8 cellular contexts compared by ENCODE assay signal in the genomic region with DNA sequence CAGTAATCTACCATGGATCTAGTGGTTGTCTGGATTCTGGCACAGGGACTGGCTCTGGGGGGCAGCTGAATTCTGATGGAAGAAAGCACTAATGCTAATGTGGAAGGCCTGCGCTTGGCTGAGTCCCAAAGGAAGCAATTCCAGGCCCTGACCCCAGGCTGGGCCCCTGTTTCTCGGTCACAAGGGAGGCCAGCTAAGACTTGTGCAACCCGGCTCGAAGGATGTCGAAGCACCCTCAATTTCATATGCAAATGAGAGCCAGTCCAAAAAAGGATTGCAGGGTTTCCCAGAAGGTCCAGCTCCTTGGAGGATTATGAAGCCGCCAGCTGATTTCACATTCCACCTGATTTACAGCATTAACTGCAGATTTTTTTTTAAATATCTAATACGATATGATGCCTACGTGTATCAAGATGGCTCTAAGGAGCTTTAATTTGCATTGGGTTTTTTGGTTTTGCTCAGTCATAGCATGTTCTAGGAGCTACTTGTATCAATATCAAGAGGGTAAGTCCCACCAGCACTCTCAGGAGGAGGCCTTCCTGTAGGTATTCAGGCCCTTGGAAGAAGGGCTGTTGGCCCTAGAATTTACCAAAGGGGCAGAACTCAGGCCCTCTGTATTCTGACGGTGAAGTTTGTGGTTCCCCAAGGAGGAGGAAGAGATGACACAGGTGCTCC.
DNase-seq lines count a peak whose midpoint lies in the region; ATAC-seq and TF ChIP-seq lines count a peak whose summit lies in the region.
"Had no signal": no experiment of that assay in that cellular context is flagged by ENCODE, and none has a peak within 500 bp of the region (broad histone marks: within the 10 kb centered on the region; RNA-seq: fewer than 3 reads in every experiment).

No MANE protein-coding gene starts in this region.

- no peaks in the 10 kb centered on the region for H3K36me3 ChIP-seq in HCT116 (ENCODE audit: control insufficient read depth in 1 of 2, insufficient read depth in 2 of 2, low read length in 2 of 2)
- no peaks in the 10 kb centered on the region for H3K36me3 ChIP-seq in body of pancreas (replicated peaks in 1 of 2; ENCODE audit: insufficient read depth in 1 of 2, low read depth in 2 of 2)
- H3K36me3 ChIP-seq in right lobe of liver: no peaks in the 10 kb centered on the region
- no peaks in the 10 kb centered on the region for H3K36me3 ChIP-seq in upper lobe of right lung

- no peak overlapping the region for H3K27ac ChIP-seq in HCT116 (ENCODE audit: low read depth, low read length)
- H3K27ac ChIP-seq in body of pancreas: no peak overlapping the region
- H3K27ac ChIP-seq in right lobe of liver: no peak overlapping the region
- H3K27ac ChIP-seq in upper lobe of right lung: no peak overlapping the region

- intact Hi-C loops in HCT116 (cut with micrococcal nuclease): loop anchor here (10.0 kb wide), 2 partner anchors 149 to 259 kb away; no protein-coding TSS in a partner anchor
- intact Hi-C loops in body of pancreas (cut with DNase I): loop anchor here (10.0 kb wide), 2 partner anchors 579 to 819 kb away; no protein-coding TSS in a partner anchor
- intact Hi-C loops in right lobe of liver (cut with DNase I): loop anchor here in 1 of 2 donors (10.0 kb wide), 1 partner anchor 149 kb away; no protein-coding TSS in a partner anchor
- intact Hi-C loops in upper lobe of right lung (cut with DNase I): no loop called here

- DNase-seq in HCT116 (ENCODE audit: low read depth, low spot score): no peak
- DNase-seq in body of pancreas: peak; percentile 17 to 31 (median 25)
- peak in 1 of 3 donors; percentile 26 for DNase-seq in right lobe of liver
- peak; percentile 67 for DNase-seq in upper lobe of right lung
- DNase-seq in DMS 273 (lab: John Stamatoyannopoulos, UW; ENCODE audit: unreplicated experiment): no peak
- DNase-seq in stimulated activated CD4-positive, alpha-beta T cell treated with anti-CD3 and anti-CD28 coated beads, Interleukin-12 subunit alpha, Interleukin-12 subunit beta, amount 100 ng/mL, for 4 hours: no peak
- DNase-seq: SIG-M5 had no signal

- no peak overlapping the region for H3K4me2 ChIP-seq in HCT116 (ENCODE audit: low read length)

- RAD21 ChIA-PET in HCT116 (lab: Charles Lee; ENCODE audit: low non-redundant PET in 1 of 2, low total read pairs in 2 of 2, uncharacterized antibody in 2 of 2, unreplicated experiment in 2 of 2): interaction anchor here (0.7 to 1.0 kb wide), 2 partner anchors 78 to 574 kb away, joined by 3 to 4 read pairs; no protein-coding TSS in a partner anchor

- POLR2A ChIA-PET in HCT116 (lab: Charles Lee): interaction anchor here (0.6 kb wide), 1 partner anchor 165 kb away, joined by 3 read pairs; no protein-coding TSS in a partner anchor

- CTCF ChIA-PET in HCT116 (lab: Charles Lee): interaction anchor here (0.6 to 1.7 kb wide), 14 partner anchors 10 to 984 kb away, joined by 3 to 7 read pairs (median 4); no protein-coding TSS in a partner anchor

- H3K27me3 ChIP-seq in HCT116 (ENCODE audit: insufficient read depth, low read length) (no peaks in the 10 kb centered on the region), body of pancreas (no peaks in the 10 kb centered on the region), right lobe of liver (no peaks in the 10 kb centered on the region), upper lobe of right lung (no peaks in the 10 kb centered on the region)

- H3K4me1 ChIP-seq in HCT116 (ENCODE audit: control insufficient read depth in 1 of 2, insufficient read depth in 2 of 2, low read length in 2 of 2): no peaks in the 10 kb centered on the region
- no peaks in the 10 kb centered on the region for H3K4me1 ChIP-seq in body of pancreas
- no peaks in the 10 kb centered on the region for H3K4me1 ChIP-seq in right lobe of liver
- peaks cover 6% of the 10 kb centered on the region for H3K4me1 ChIP-seq in upper lobe of right lung

- TF ChIP-seq RAD21 in HCT116 (IDR thresholded peaks at IDR 0.05; ENCODE audit: low read depth): no peak

- H3K9ac ChIP-seq in HCT116 (ENCODE audit: low read length): no peak overlapping the region

- TF ChIP-seq CTCF in HCT116 (IDR thresholded peaks at IDR 0.05 in 2 of 3, conservative IDR thresholded peaks at IDR 0.05 in 1 of 3; ENCODE audit: borderline replicate concordance in 1 of 3, insufficient read depth in 1 of 3, low read depth in 2 of 3, low read length in 2 of 3): no peak
- no peak for TF ChIP-seq CTCF in body of pancreas (IDR thresholded peaks at IDR 0.05)
- TF ChIP-seq CTCF in right lobe of liver (IDR thresholded peaks at IDR 0.05): no peak
- no peak for TF ChIP-seq CTCF in upper lobe of right lung (IDR thresholded peaks at IDR 0.05)

- BruUV-seq in HCT116 (replicated peaks; lab: Mats Ljungman, UMichigan): no TSS peak

- no peak overlapping the region for H3K4me3 ChIP-seq in HCT116 (replicated peaks in 1 of 2; ENCODE audit: low read depth in 1 of 2, low read length in 2 of 2)
- no peak overlapping the region for H3K4me3 ChIP-seq in body of pancreas
- no peak overlapping the region for H3K4me3 ChIP-seq in right lobe of liver
- H3K4me3 ChIP-seq in upper lobe of right lung: no peak overlapping the region

- H4K20me1 ChIP-seq in HCT116 (ENCODE audit: insufficient read depth): no peaks in the 10 kb centered on the region

- ATAC-seq in HCT116: peak; percentile 22; the same call in 1 of the 2 replicates
- peak; percentile 38 for ATAC-seq in body of pancreas
- peak; percentile 47 to 51 (median 48) for ATAC-seq in right lobe of liver
- ATAC-seq in upper lobe of right lung: peak; percentile 78
- no peak for ATAC-seq in HG03571 (IDR thresholded peaks at IDR 0.05; ENCODE audit: unreplicated experiment)

- H3K9me3 ChIP-seq in HCT116 (ENCODE audit: control insufficient read depth in 1 of 2, insufficient read depth in 1 of 2, low read depth in 1 of 2, low read length in 2 of 2) (no peaks in the 10 kb centered on the region), body of pancreas (no peaks in the 10 kb centered on the region), right lobe of liver (no peaks in the 10 kb centered on the region), upper lobe of right lung (no peaks in the 10 kb centered on the region)

- no peaks in the 10 kb centered on the region for H3K9me2 ChIP-seq in HCT116 (ENCODE audit: insufficient read depth)

- H2AFZ ChIP-seq in HCT116 (ENCODE audit: low read depth, low read length, poor library complexity, severe bottlenecking): peak overlapping the region; percentile 61

- TF ChIP-seq POLR2A in HCT116 (IDR thresholded peaks at IDR 0.05; ENCODE audit: borderline replicate concordance, extremely low read depth, insufficient read depth, insufficient read length) (no peak), body of pancreas (IDR thresholded peaks at IDR 0.05) (no peak), right lobe of liver (IDR thresholded peaks at IDR 0.05) (no peak)

- no peaks in the 10 kb centered on the region for H3K79me2 ChIP-seq in HCT116 (ENCODE audit: insufficient read depth, low read length)

- WGBS in body of pancreas, 2 donors: 60 to 66% methylated on average over 9 of the region's 9 CpGs
- 45% methylated on average over 5 of the region's 9 CpGs for WGBS in right lobe of liver (ENCODE audit: insufficient coverage, low coverage, low lambda C conversion rate, missing lambda C conversion rate)

TF ChIP-seq in HCT116, 20 proteins besides CTCF, POLR2A, EP300 and RAD21 (continues in another document):
- TF ChIP-seq, protein P1, sequence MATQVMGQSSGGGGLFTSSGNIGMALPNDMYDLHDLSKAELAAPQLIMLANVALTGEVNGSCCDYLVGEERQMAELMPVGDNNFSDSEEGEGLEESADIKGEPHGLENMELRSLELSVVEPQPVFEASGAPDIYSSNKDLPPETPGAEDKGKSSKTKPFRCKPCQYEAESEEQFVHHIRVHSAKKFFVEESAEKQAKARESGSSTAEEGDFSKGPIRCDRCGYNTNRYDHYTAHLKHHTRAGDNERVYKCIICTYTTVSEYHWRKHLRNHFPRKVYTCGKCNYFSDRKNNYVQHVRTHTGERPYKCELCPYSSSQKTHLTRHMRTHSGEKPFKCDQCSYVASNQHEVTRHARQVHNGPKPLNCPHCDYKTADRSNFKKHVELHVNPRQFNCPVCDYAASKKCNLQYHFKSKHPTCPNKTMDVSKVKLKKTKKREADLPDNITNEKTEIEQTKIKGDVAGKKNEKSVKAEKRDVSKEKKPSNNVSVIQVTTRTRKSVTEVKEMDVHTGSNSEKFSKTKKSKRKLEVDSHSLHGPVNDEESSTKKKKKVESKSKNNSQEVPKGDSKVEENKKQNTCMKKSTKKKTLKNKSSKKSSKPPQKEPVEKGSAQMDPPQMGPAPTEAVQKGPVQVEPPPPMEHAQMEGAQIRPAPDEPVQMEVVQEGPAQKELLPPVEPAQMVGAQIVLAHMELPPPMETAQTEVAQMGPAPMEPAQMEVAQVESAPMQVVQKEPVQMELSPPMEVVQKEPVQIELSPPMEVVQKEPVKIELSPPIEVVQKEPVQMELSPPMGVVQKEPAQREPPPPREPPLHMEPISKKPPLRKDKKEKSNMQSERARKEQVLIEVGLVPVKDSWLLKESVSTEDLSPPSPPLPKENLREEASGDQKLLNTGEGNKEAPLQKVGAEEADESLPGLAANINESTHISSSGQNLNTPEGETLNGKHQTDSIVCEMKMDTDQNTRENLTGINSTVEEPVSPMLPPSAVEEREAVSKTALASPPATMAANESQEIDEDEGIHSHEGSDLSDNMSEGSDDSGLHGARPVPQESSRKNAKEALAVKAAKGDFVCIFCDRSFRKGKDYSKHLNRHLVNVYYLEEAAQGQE (IDR thresholded peaks at IDR 0.05; ENCODE audit: low read depth): no peak
- TF ChIP-seq, protein P2, sequence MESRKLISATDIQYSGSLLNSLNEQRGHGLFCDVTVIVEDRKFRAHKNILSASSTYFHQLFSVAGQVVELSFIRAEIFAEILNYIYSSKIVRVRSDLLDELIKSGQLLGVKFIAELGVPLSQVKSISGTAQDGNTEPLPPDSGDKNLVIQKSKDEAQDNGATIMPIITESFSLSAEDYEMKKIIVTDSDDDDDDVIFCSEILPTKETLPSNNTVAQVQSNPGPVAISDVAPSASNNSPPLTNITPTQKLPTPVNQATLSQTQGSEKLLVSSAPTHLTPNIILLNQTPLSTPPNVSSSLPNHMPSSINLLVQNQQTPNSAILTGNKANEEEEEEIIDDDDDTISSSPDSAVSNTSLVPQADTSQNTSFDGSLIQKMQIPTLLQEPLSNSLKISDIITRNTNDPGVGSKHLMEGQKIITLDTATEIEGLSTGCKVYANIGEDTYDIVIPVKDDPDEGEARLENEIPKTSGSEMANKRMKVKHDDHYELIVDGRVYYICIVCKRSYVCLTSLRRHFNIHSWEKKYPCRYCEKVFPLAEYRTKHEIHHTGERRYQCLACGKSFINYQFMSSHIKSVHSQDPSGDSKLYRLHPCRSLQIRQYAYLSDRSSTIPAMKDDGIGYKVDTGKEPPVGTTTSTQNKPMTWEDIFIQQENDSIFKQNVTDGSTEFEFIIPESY (IDR thresholded peaks at IDR 0.05; ENCODE audit: extremely low read depth, insufficient replicate concordance, low read length): no peak
- TF ChIP-seq EZH2 (IDR thresholded peaks at IDR 0.05): no peak
- TF ChIP-seq SP1 (IDR thresholded peaks at IDR 0.05; ENCODE audit: low read depth): no peak
- TF ChIP-seq, protein P3, sequence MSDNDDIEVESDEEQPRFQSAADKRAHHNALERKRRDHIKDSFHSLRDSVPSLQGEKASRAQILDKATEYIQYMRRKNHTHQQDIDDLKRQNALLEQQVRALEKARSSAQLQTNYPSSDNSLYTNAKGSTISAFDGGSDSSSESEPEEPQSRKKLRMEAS (IDR thresholded peaks at IDR 0.05): no peak

Comparison
In these comparisons a context has a peak if more than half of its experiments do, and no peak if none do; other contexts are left out.
1. DNase-seq: peak in body of pancreas (4 of 4) and upper lobe of right lung (single experiment); none in HCT116 (single experiment), DMS 273 (single experiment) and stimulated activated CD4-positive, alpha-beta T cell treated with anti-CD3 and anti-CD28 coated beads, Interleukin-12 subunit alpha, Interleukin-12 subunit beta, amount 100 ng/mL, for 4 hours (single experiment).